Comparison of ENCODE assay signal across 20 cellular contexts in genomic region chr13:66154354-66154753, GRCh38.
"Had no signal": no experiment of that assay in that cellular context is flagged by ENCODE, and none has a peak within 500 bp of the region (broad histone marks: within the 10 kb centered on the region; RNA-seq: fewer than 3 reads in every experiment).

No MANE protein-coding gene starts in this region.

- H3K9me3 Mint-ChIP-seq: nephron progenitor cell had no signal

- H3K27me3 ChIP-seq: esophagus muscularis mucosa, heart left ventricle, sigmoid colon, stomach, transverse colon had no signal

- H3K27me3 Mint-ChIP-seq: effector memory CD8-positive, alpha-beta T cell; naive thymus-derived CD4-positive, alpha-beta T cell had no signal

- H3K4me3 ChIP-seq: esophagus muscularis mucosa, heart left ventricle, psoas muscle, sigmoid colon, skin epidermis, stomach, thoracic aorta, transverse colon had no signal

- H3K27ac Mint-ChIP-seq: effector memory CD8-positive, alpha-beta T cell; naive thymus-derived CD4-positive, alpha-beta T cell; nephron progenitor cell had no signal

- H3K36me3 Mint-ChIP-seq: naive thymus-derived CD4-positive, alpha-beta T cell had no signal

- H3K4me1 ChIP-seq: esophagus muscularis mucosa, heart left ventricle, psoas muscle, sigmoid colon, stomach, transverse colon had no signal

- ATAC-seq: heart left ventricle; naive thymus-derived CD4-positive, alpha-beta T cell; psoas muscle had no signal

- H3K27ac ChIP-seq: epithelial cell of prostate, esophagus muscularis mucosa, heart left ventricle, psoas muscle, sigmoid colon, skin epidermis, stomach, thoracic aorta, transverse colon had no signal

- H3K36me3 ChIP-seq: esophagus muscularis mucosa, heart left ventricle, sigmoid colon, stomach, thoracic aorta, transverse colon had no signal

- FAIRE-seq: islet of Langerhans had no signal

- H3K4me3 Mint-ChIP-seq: effector memory CD8-positive, alpha-beta T cell; naive thymus-derived CD4-positive, alpha-beta T cell; nephron progenitor cell had no signal

- DNase-seq: effector memory CD8-positive, alpha-beta T cell; heart left ventricle; hippocampal formation; kidney glomerular epithelial cell; mesendoderm; naive thymus-derived CD4-positive, alpha-beta T cell; nephron progenitor cell; psoas muscle; retina; sigmoid colon; stimulated activated CD4-positive, alpha-beta T cell treated with anti-CD3 and anti-CD28 coated beads, Interleukin-2, amount 100 ng/mL, for 24 hours; stimulated activated naive CD4-positive, alpha-beta T cell; stomach; substantia nigra; transverse colon had no signal

- H3K9me3 ChIP-seq: esophagus muscularis mucosa, psoas muscle, sigmoid colon, stomach, thoracic aorta, transverse colon had no signal
